20 cellular contexts compared by ENCODE assay signal in the genomic region with DNA sequence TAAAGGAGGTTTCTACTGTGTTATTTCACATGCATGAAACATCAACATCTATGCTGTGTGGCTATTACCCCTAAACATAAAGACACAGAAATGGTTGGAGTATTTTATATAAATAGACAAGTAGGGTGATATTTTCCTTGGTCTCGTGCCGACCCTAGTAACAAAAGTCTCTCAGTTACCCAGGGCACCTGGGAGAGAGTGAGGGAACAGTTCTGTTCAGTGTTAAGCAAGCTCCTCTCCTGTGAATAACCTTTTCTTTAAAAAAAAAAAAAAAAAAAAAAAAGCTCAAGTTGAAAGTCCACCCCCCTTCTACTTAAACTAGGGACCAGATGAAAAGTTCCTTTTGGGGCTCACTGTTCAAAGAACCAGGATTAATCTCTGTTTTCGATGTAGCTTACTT.
A peak's percentile ranks its signal among the peaks of the same experiment; 100 is the strongest.
DNase-seq lines count a peak whose midpoint lies in the region; ATAC-seq, FAIRE-seq and TF ChIP-seq lines count a peak whose summit lies in the region.
"Had no signal": no experiment of that assay in that cellular context is flagged by ENCODE, and none has a peak within 500 bp of the region (broad histone marks: within the 10 kb centered on the region; RNA-seq: fewer than 3 reads in every experiment).

No MANE protein-coding gene starts in this region.

- H3K4me3 Mint-ChIP-seq in chondrocyte (ENCODE audit: unreplicated experiment) (no peak overlapping the region), nephron progenitor cell (no peak overlapping the region), type B pancreatic cell (no peak overlapping the region)
- H3K4me3 Mint-ChIP-seq: B cell; CD4-positive, alpha-beta T cell; CD8-positive, alpha-beta T cell had no signal

- FAIRE-seq in HepG2 (lab: Jason Lieb, UNC) = no peak
- FAIRE-seq: A549, D721Med, G401.6, GM19239 had no signal

- H3K4me3 ChIP-seq in HepG2 (replicated peaks in 1 of 3; ENCODE audit: insufficient read depth in 1 of 3, low read depth in 2 of 3, low read length in 3 of 3) = no peak overlapping the region
- H3K4me3 ChIP-seq: A549; BLaER1 treated with 17β-estradiol and CSF1 and Interleukin-3, amounts not matched to agents 10 nM and 100 nM had no signal

- DNase-seq in chondrocyte (ENCODE audit: low spot score) (no peak), nephron progenitor cell (no peak), type B pancreatic cell (ENCODE audit: extremely low spot score, unreplicated experiment) (no peak), HepG2 (ENCODE audit: low spot score) (no peak)
- DNase-seq: AML-193; Caco-2; Calu3; CD4-positive, alpha-beta T cell; CD8-positive, alpha-beta T cell; DMS79 treated with DMSO at 0.1 percent for 48 hours; GF-D8 had no signal

- peaks cover 14% of the 10 kb centered on the region for H3K4me1 Mint-ChIP-seq in chondrocyte (ENCODE audit: low read depth)
- peaks cover 22% of the 10 kb centered on the region for H3K4me1 Mint-ChIP-seq in nephron progenitor cell
- peaks cover 15% of the 10 kb centered on the region for H3K4me1 Mint-ChIP-seq in type B pancreatic cell (ENCODE audit: unreplicated experiment)
- H3K4me1 Mint-ChIP-seq: B cell had no signal

- no peak overlapping the region for H3K9ac ChIP-seq in HepG2 (ENCODE audit: insufficient read depth, low read depth, low read length)
- H3K9ac ChIP-seq: BLaER1 treated with 17β-estradiol and CSF1 and Interleukin-3, amounts not matched to agents 10 nM and 100 nM had no signal

- POLR2A ChIA-PET in HepG2 (lab: Yijun Ruan, JAX) = no interaction called here

- TF ChIP-seq CTCF in chondrocyte (IDR thresholded peaks at IDR 0.05) (no peak), nephron progenitor cell (IDR thresholded peaks at IDR 0.05) (no peak), type B pancreatic cell (conservative IDR thresholded peaks at IDR 0.05) (no peak), HepG2 (CRISPR knock-in tag; IDR thresholded peaks at IDR 0.05) (no peak)

- no peak for TF ChIP-seq RAD21 in HepG2 (CRISPR knock-in tag; IDR thresholded peaks at IDR 0.05)

- in situ Hi-C loops in HepG2 (cut with HindIII; ENCODE audit: extremely low pct_ligation_motif_present, low pct_unique_long_range_greater_than_20kb) = no loop called here

- no peak overlapping the region for H3K4me2 ChIP-seq in HepG2 (ENCODE audit: low read depth, low read length)
- H3K4me2 ChIP-seq: A549; BLaER1 treated with 17β-estradiol and CSF1 and Interleukin-3, amounts not matched to agents 10 nM and 100 nM had no signal

- H3K79me2 ChIP-seq in HepG2 (ENCODE audit: insufficient read depth, low read length) = no peaks in the 10 kb centered on the region

- CTCF ChIA-PET in HepG2 (lab: Yijun Ruan, JAX; ENCODE audit: low intra/inter-chr PET ratio, low total read pairs) = no interaction called here

- H3K27ac ChIP-seq in HepG2 (ENCODE audit: extremely low read length, insufficient read depth, low read length) = no peak overlapping the region
- H3K27ac ChIP-seq: 22Rv1; A549; BLaER1 treated with 17β-estradiol and CSF1 and Interleukin-3, amounts not matched to agents 10 nM and 100 nM; C4-2B had no signal

- H3K36me3 Mint-ChIP-seq in chondrocyte (ENCODE audit: low read depth) (no peaks in the 10 kb centered on the region), nephron progenitor cell (ENCODE audit: low read depth) (no peaks in the 10 kb centered on the region), type B pancreatic cell (no peaks in the 10 kb centered on the region)
- H3K36me3 Mint-ChIP-seq: CD8-positive, alpha-beta T cell had no signal

- H3K9me3 ChIP-seq in HepG2 (ENCODE audit: low read length) = peaks cover 18% of the 10 kb centered on the region
- H3K9me3 ChIP-seq: A549, Caco-2 had no signal

- TF ChIP-seq EP300 in HepG2 (IDR thresholded peaks at IDR 0.05; ENCODE audit: low read depth in 2 of 2, low read length in 2 of 2) = no peak
- no peak for TF ChIP-seq EP300 in HepG2 (CRISPR knock-in tag; IDR thresholded peaks at IDR 0.05; ENCODE audit: borderline replicate concordance)

- H4K20me1 ChIP-seq in HepG2 (ENCODE audit: insufficient read depth, low read length) = no peaks in the 10 kb centered on the region
- H4K20me1 ChIP-seq: BLaER1 treated with 17β-estradiol and CSF1 and Interleukin-3, amounts not matched to agents 10 nM and 100 nM had no signal

- 0% methylated on average over 3 of the region's 3 CpGs for WGBS in HepG2 (ENCODE audit: low lambda C conversion rate)

- no peaks in the 10 kb centered on the region for H3K36me3 ChIP-seq in HepG2 (replicated peaks in 1 of 2; ENCODE audit: control insufficient read depth in 1 of 2, insufficient read depth in 2 of 2, low read length in 2 of 2)

- no peaks in the 10 kb centered on the region for H3K4me1 ChIP-seq in HepG2 (ENCODE audit: insufficient read depth, low read length)
- H3K4me1 ChIP-seq: Caco-2 had no signal

- H3K27me3 Mint-ChIP-seq in chondrocyte (ENCODE audit: low read depth) (no peaks in the 10 kb centered on the region), nephron progenitor cell (ENCODE audit: low read depth, poor library complexity) (no peaks in the 10 kb centered on the region), type B pancreatic cell (no peaks in the 10 kb centered on the region)
- H3K27me3 Mint-ChIP-seq: B cell; CD4-positive, alpha-beta T cell had no signal

- TF ChIP-seq POLR2A in HepG2 (IDR thresholded peaks at IDR 0.05; ENCODE audit: insufficient read depth in 1 of 2, low read depth in 2 of 2, low read length in 2 of 2) = no peak

- no TSS peak for BruUV-seq in HepG2 (replicated peaks; lab: Mats Ljungman, UMichigan)

- H3K9me3 Mint-ChIP-seq in chondrocyte (ENCODE audit: low read depth) (no peaks in the 10 kb centered on the region), nephron progenitor cell (no peaks in the 10 kb centered on the region), type B pancreatic cell (no peaks in the 10 kb centered on the region)
- H3K9me3 Mint-ChIP-seq: CD4-positive, alpha-beta T cell; CD8-positive, alpha-beta T cell had no signal

- H2AFZ ChIP-seq in HepG2 (ENCODE audit: low read length) = no peak overlapping the region

- H3K27ac Mint-ChIP-seq in chondrocyte (ENCODE audit: unreplicated experiment) (peak overlapping the region; percentile 60), nephron progenitor cell (peak overlapping the region; percentile 11), type B pancreatic cell (peak overlapping the region; percentile 68)
- H3K27ac Mint-ChIP-seq: B cell; CD4-positive, alpha-beta T cell; CD8-positive, alpha-beta T cell had no signal

- ATAC-seq in HepG2 (no peak), HG03039 (IDR thresholded peaks at IDR 0.05; ENCODE audit: unreplicated experiment) (no peak)
- ATAC-seq: A549; CD8-positive, alpha-beta T cell had no signal

- no peaks in the 10 kb centered on the region for H3K27me3 ChIP-seq in HepG2 (ENCODE audit: control insufficient read depth in 1 of 2, insufficient read depth in 2 of 2, low read length in 2 of 2)
- H3K27me3 ChIP-seq: BLaER1 treated with 17β-estradiol and CSF1 and Interleukin-3, amounts not matched to agents 10 nM and 100 nM had no signal

- intact Hi-C loops in HepG2 (cut with micrococcal nuclease; ENCODE audit: unreplicated experiment) = no loop called here

TF ChIP-seq in HepG2, 621 proteins besides CTCF, POLR2A, EP300 and RAD21:
- TF ChIP-seq ZNF773 (CRISPR knock-in tag; IDR thresholded peaks at IDR 0.05; ENCODE audit: borderline replicate concordance) (no peak), NFE2L2 (IDR thresholded peaks at IDR 0.05; ENCODE audit: low read length) (no peak), ZNF256 (CRISPR knock-in tag; conservative IDR thresholded peaks at IDR 0.05) (no peak), ZNF44 (CRISPR knock-in tag; IDR thresholded peaks at IDR 0.05) (no peak), ZNF720 (CRISPR knock-in tag; IDR thresholded peaks at IDR 0.05) (no peak), ZMYM2 (CRISPR knock-in tag; IDR thresholded peaks at IDR 0.05) (no peak), SMARCE1 (IDR thresholded peaks at IDR 0.05; ENCODE audit: borderline replicate concordance) (no peak)
- TF ChIP-seq, protein P1, sequence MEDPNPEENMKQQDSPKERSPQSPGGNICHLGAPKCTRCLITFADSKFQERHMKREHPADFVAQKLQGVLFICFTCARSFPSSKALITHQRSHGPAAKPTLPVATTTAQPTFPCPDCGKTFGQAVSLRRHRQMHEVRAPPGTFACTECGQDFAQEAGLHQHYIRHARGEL (CRISPR knock-in tag; IDR thresholded peaks at IDR 0.05) = no peak

Comparison
In these comparisons a context has a peak if more than half of its experiments do, and no peak if none do; other contexts are left out.
1. H3K27ac Mint-ChIP-seq: peak in every context shown above with its lines; median percentile 68 in type B pancreatic cell; 60 in chondrocyte; 11 in nephron progenitor cell.